Comparison of ENCODE assay signal across 24 cellular contexts in genomic region chr15:79522656-79523055, GRCh38.
"Had no signal": no experiment of that assay in that cellular context is flagged by ENCODE, and none has a peak within 500 bp of the region (broad histone marks: within the 10 kb centered on the region; RNA-seq: fewer than 3 reads in every experiment).

No MANE protein-coding gene starts in this region.

- ATAC-seq: activated CD4-positive, alpha-beta T cell treated with anti-CD3 and anti-CD28 coated beads for 36 hours; activated CD8-positive, alpha-beta memory T cell treated with anti-CD3 and anti-CD28 coated beads, Interleukin-2, amount 10 ng/mL, durations not matched to agents 7 days and 5 days; activated CD8-positive, alpha-beta T cell treated with anti-CD3 and anti-CD28 coated beads, Interleukin-2, amount 10 ng/mL, durations not matched to agents 7 days and 5 days; activated naive CD4-positive, alpha-beta T cell treated with anti-CD3 and anti-CD28 coated beads, Interleukin-2, amount 50 U/mL, for 72 hours; esophagus mucosa; gastroesophageal sphincter; pancreas; T-cell; upper lobe of right lung had no signal

- H3K27ac ChIP-seq: gastroesophageal sphincter, hepatocyte, pancreas, prostate gland, spleen, suprapubic skin, tibial artery, upper lobe of right lung had no signal

- H3K79me2 ChIP-seq: hepatocyte had no signal

- DNase-seq: activated CD4-positive, alpha-beta T cell treated with anti-CD3 and anti-CD28 coated beads for 36 hours; activated CD4-positive, CD25-positive, alpha-beta regulatory T cell; activated CD8-positive, alpha-beta T cell treated with anti-CD3 and anti-CD28 coated beads, Interleukin-2, amount 10 ng/mL, durations not matched to agents 7 days and 5 days; activated T-cell treated with anti-CD3 and anti-CD28 coated beads, Interleukin-2, amount 50 U/mL, for 48 hours; aorta; cortex of kidney; naive B cell; nephron progenitor cell; pancreas; retina; spleen; stimulated activated naive CD4-positive, alpha-beta T cell; T-cell; tibial artery; upper lobe of right lung had no signal

- FAIRE-seq: endothelial cell of umbilical vein, keratinocyte, pancreas had no signal

- H3K9me3 ChIP-seq: gastroesophageal sphincter, pancreas, prostate gland, spleen, suprapubic skin, tibial artery, upper lobe of right lung had no signal

- H2AFZ ChIP-seq: hepatocyte had no signal

- H3K4me1 ChIP-seq: gastroesophageal sphincter, pancreas, prostate gland, spleen, suprapubic skin, tibial artery, upper lobe of right lung had no signal

- H3K36me3 ChIP-seq: gastroesophageal sphincter, pancreas, prostate gland, spleen, suprapubic skin, tibial artery, upper lobe of right lung had no signal

- H3K4me3 ChIP-seq: gastroesophageal sphincter, hepatocyte, pancreas, prostate gland, spleen, suprapubic skin, tibial artery, upper lobe of right lung had no signal

- H3K4me2 ChIP-seq: hepatocyte had no signal

- H3K27me3 ChIP-seq: hepatocyte, pancreas, upper lobe of right lung had no signal
